24 cellular contexts compared by ENCODE assay signal in genomic region chr9:34219421-34219820, GRCh38.
"Had no signal": no experiment of that assay in that cellular context is flagged by ENCODE, and none has a peak within 500 bp of the region (broad histone marks: within the 10 kb centered on the region; RNA-seq: fewer than 3 reads in every experiment).

No MANE protein-coding gene starts in this region.

- H3K4me1 ChIP-seq: Peyer's patch, SJCRH30 had no signal

- DNase-seq: IMR-90; Kasumi-1; MM.1S; NCI-H1092; NCI-H1105 treated with DMSO at 0.1 percent for 48 hours; NCI-H1417 treated with DMSO at 0.1 percent for 48 hours; NCI-H146; NCI-H1694 treated with DMSO at 0.1 percent for 48 hours; NCI-H1930; NCI-H2081; NCI-H2171; NCI-H226; NCI-H446; NCI-H510A; NCI-H524 treated with DMSO at 0.1 percent for 48 hours; NCI-H774; NK-92 treated with Interleukin-12 subunit alpha and Interleukin-12 subunit beta, amount 100 ng/mL, for 24 hours; PC-9; Peyer's patch; SHP77 treated with DMSO at 0.1 percent for 48 hours; SJCRH30 had no signal

- H3K36me3 ChIP-seq: Peyer's patch, SJCRH30 had no signal

- H3K4me2 ChIP-seq: KMS-11, PC-9 had no signal

- ATAC-seq: Right ventricle myocardium inferior had no signal

- H3K9ac ChIP-seq: KMS-11 had no signal

- H3K27ac ChIP-seq: HL-60, PC-9, Peyer's patch, SJCRH30 had no signal

- H3K4me3 ChIP-seq: PC-9, Peyer's patch, SJCRH30 had no signal

- H2AFZ ChIP-seq: PC-9 had no signal

- H3K9me3 ChIP-seq: Peyer's patch, SJCRH30 had no signal

- H3K27me3 ChIP-seq: Peyer's patch, SJCRH30 had no signal
